In the genomic region with DNA sequence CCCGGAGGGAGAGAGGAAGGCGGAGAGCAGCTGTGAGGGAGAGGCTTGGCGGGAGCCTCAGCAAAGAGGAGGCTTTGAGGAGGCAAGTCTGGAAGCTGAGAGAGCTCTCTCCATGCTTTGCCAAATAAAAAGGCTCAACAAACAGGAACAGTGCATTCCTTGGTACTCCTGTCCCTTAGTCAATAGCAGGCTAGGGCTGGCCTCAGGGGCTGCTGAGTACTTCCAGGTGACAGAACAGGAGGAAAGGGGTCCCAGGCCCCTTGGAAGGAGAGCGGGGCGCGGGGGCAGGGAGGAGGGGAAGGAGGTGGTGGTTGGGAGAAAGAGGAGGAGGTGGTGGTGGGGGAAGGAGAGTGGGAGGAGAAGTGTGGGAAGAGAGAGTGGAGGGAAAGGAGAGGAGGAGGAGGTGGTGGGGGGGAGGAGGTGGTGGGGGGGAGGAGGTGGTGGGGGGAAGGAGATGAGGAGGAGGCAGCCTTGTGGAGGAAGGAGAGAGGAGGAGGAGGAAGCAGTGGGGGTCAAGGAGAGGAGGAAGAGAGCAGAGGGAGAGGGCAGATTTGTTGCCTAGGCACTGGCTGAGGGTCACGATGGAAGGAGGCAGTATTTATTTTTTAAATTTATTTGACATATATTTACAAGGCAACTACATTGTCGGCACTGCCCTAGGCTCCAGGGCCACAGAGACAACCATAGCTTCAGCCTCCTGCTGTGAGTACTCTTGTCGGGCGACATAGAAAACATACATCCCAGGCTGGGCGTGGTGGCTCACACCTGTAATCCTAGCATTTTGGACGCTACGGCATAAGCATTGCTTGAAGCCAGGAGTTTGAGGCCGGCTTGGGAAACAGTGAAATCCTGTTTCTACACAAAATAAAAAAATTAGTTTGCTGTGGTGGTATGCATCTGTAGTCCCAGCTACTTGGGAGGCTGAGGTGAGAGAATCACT, we compare ENCODE assay signal across 8 cellular contexts.
DNase-seq lines count a peak whose midpoint lies in the region; ATAC-seq and TF ChIP-seq lines count a peak whose summit lies in the region.

No MANE protein-coding gene starts in this region.

- no peak for ATAC-seq in GM21825 (IDR thresholded peaks at IDR 0.05; ENCODE audit: unreplicated experiment)
- ATAC-seq in HG02798 (IDR thresholded peaks at IDR 0.05; ENCODE audit: poor library complexity, unreplicated experiment), result no peak

- H3K27me3 ChIP-seq in BE2C, result no peaks in the 10 kb centered on the region
- H3K27me3 ChIP-seq in layer of hippocampus (ENCODE audit: control insufficient read depth, insufficient read depth, low read length), result no peaks in the 10 kb centered on the region
- no peaks in the 10 kb centered on the region for H3K27me3 ChIP-seq in subcutaneous abdominal adipose tissue (ENCODE audit: control insufficient read depth in 5 of 5, insufficient read depth in 4 of 5, low read length in 5 of 5)

- intact Hi-C loops in MCF 10A (cut with micrococcal nuclease), result loop anchor here (1.0 to 5.0 kb wide), 4 partner anchors 55 to 690 kb away; partner anchors contain the start of genes EIF4G2, GALNT18 and ZBED5

- DNase-seq in BE2C, result no peak
- DNase-seq in HuH-7 (ENCODE audit: low spot score), result peak; percentile 22
- DNase-seq in MCF 10A (ENCODE audit: unreplicated experiment), result no peak
- no peak for DNase-seq in stimulated activated CD4-positive, alpha-beta T cell treated with anti-CD3 and anti-CD28 coated beads, Interleukin-2, amount 100 ng/mL, for 48 hours

- CTCF ChIA-PET in MCF 10A (lab: Yijun Ruan, JAX), result interaction anchor here (0.6 to 3.8 kb wide), 11 partner anchors 10 to 296 kb away, joined by 3 to 32 read pairs (median 4); no protein-coding TSS in a partner anchor

- no peaks in the 10 kb centered on the region for H3K9me3 Mint-ChIP-seq in MCF 10A (ENCODE audit: unreplicated experiment)

- H3K36me3 ChIP-seq in BE2C, result no peaks in the 10 kb centered on the region
- H3K36me3 ChIP-seq in subcutaneous abdominal adipose tissue (ENCODE audit: control insufficient read depth in 5 of 5, insufficient read depth in 5 of 5, low read length in 5 of 5), result no peaks in the 10 kb centered on the region

- H3K4me3 ChIP-seq in BE2C (ENCODE audit: low read depth, low read length) (peak overlapping the region; percentile 59), subcutaneous abdominal adipose tissue (ENCODE audit: low read depth in 1 of 5, low read length in 5 of 5) (peak overlapping the region; percentile 67 to 78 (median 72))

- POLR2A ChIA-PET in MCF 10A (lab: Yijun Ruan, JAX), result interaction anchor here (1.0 to 3.2 kb wide), 9 partner anchors 10 to 127 kb away, joined by 3 to 40 read pairs (median 4); partner anchors contain the start of genes EIF4G2 and ZBED5

- no peak overlapping the region for H3K27ac Mint-ChIP-seq in MCF 10A (ENCODE audit: low read depth, unreplicated experiment)

- H3K4me1 Mint-ChIP-seq in MCF 10A (ENCODE audit: insufficient read depth, unreplicated experiment), result peaks cover 25% of the 10 kb centered on the region

- H3K4me3 Mint-ChIP-seq in MCF 10A (ENCODE audit: unreplicated experiment), result peak overlapping the region; percentile 79

- peak overlapping the region; percentile 84 for H3K27ac ChIP-seq in layer of hippocampus (ENCODE audit: low read depth, low read length)
- H3K27ac ChIP-seq in subcutaneous abdominal adipose tissue (ENCODE audit: low read depth, low read length), result peak overlapping the region; percentile 96

- TF ChIP-seq CTCF in BE2C (IDR thresholded peaks at IDR 0.05; ENCODE audit: low read depth, low read length), result no peak
- no peak for TF ChIP-seq CTCF in MCF 10A (IDR thresholded peaks at IDR 0.05; ENCODE audit: unreplicated experiment)

- no peaks in the 10 kb centered on the region for H3K27me3 Mint-ChIP-seq in MCF 10A (ENCODE audit: insufficient read depth, unreplicated experiment)

- H3K4me1 ChIP-seq in BE2C, result no peaks in the 10 kb centered on the region
- H3K4me1 ChIP-seq in subcutaneous abdominal adipose tissue (ENCODE audit: control insufficient read depth in 5 of 5, insufficient read depth in 5 of 5, low read length in 5 of 5), result peaks cover 4 to 38% (median 27%) of the 10 kb centered on the region in 5 donors

- no TSS peak for BruUV-seq in MCF 10A (replicated peaks; lab: Mats Ljungman, UMichigan)

- H3K9ac ChIP-seq in subcutaneous abdominal adipose tissue (ENCODE audit: low read length in 5 of 5), result peak overlapping the region; percentile 42 to 90 (median 82)

- H3K9me3 ChIP-seq in BE2C (no peaks in the 10 kb centered on the region), subcutaneous abdominal adipose tissue (ENCODE audit: control insufficient read depth in 5 of 5, low read length in 5 of 5) (no peaks in the 10 kb centered on the region)

- H3K36me3 Mint-ChIP-seq in MCF 10A (ENCODE audit: insufficient read depth, unreplicated experiment), result no peaks in the 10 kb centered on the region
